8 cellular contexts compared by ENCODE assay signal in the genomic region with DNA sequence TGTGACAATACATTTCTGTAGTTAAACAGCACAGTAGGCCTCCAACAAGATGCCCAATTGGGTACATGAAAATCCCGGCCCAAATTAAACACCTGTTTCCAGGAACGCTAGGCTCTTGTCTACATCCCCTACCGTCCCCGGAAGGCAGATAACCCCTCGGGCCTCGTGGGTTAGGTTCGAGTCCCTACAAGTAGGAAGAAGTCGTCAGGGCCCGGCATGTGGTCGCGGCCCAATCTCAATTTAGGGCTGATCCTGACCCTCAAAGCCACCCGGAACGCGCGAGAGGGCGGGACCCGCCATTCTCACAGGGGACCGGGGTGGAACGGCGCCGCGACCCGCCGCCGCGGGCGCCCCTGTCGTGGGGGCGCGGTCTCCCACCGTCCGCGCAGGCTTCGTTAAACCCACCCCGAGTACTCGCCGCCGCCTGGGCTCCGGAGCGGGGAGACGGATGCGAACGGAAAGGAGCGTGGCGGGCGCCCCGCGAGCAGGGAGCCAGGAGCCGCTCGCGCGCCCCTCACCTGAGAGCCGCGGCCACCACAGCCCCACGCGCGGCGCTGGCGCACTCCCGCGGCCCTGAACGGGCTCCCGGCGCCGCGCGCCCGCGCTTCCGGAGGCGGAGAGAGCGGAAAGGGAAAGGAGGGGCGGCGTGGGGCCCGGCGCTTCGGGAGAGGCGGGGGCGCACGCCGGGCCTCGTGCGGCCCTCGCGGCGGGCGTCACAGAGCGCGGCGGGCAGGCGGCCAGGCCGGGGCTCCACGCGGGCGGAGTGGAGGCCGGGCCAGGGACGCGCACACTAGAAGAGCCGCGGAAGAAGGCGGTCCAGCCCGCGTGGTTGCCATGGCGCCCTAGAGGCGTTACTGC. TPM values are rescaled to one million over a fixed set of nuclear protein-coding genes. Genes with fewer than 3 reads are reported as not detected.
DNase-seq lines count a peak whose midpoint lies in the region; ATAC-seq and TF ChIP-seq lines count a peak whose summit lies in the region.

Gene CFAP97 (minus strand): TSS at position 621 of the 858 bp plus-strand sequence. CDS start 12,804 bp downstream, outside the sequence.

- H4K20me1 ChIP-seq in PC-3 (ENCODE audit: low read length) = no peaks in the 10 kb centered on the region

- CTCF ChIA-PET in PC-3 (lab: Charles Lee) = no interaction called here

- no peaks in the 10 kb centered on the region for H3K27me3 ChIP-seq in PC-3 (ENCODE audit: low read length)
- H3K27me3 ChIP-seq in muscle layer of duodenum (ENCODE audit: low read depth, low read length) = no peaks in the 10 kb centered on the region

- H3K27me3 Mint-ChIP-seq in activated T-cell treated with anti-CD3 and anti-CD28 coated beads, Interleukin-2, amount 50 U/mL, for 4 hours (ENCODE audit: low read depth) = no peaks in the 10 kb centered on the region

- H3K4me3 ChIP-seq in PC-3 (ENCODE audit: low read length) (peak within 1 kb of the TSS; percentile 69), muscle layer of duodenum (ENCODE audit: low read depth in 1 of 2, low read length in 2 of 2) (peak within 1 kb of the TSS; percentile 75 to 80)

- H3K4me3 Mint-ChIP-seq in activated T-cell treated with anti-CD3 and anti-CD28 coated beads, Interleukin-2, amount 50 U/mL, for 4 hours = peak within 1 kb of the TSS; percentile 93

- H3F3A ChIP-seq in PC-3 (ENCODE audit: low read length, unreplicated experiment) = no peaks in the 10 kb centered on the region

- in situ Hi-C loops in Caki2 (cut with HindIII; ENCODE audit: low pct_unique_long_range_greater_than_20kb, low sequenced_read_pairs) = no loop called here

- peaks cover 34% of the 10 kb centered on the region for H3K4me1 Mint-ChIP-seq in activated T-cell treated with anti-CD3 and anti-CD28 coated beads, Interleukin-2, amount 50 U/mL, for 4 hours (ENCODE audit: low read depth)

- TF ChIP-seq CTCF in PC-3 (conservative IDR thresholded peaks at IDR 0.05; ENCODE audit: low read depth, low read length) = no peak

- H3K36me3 Mint-ChIP-seq in activated T-cell treated with anti-CD3 and anti-CD28 coated beads, Interleukin-2, amount 50 U/mL, for 4 hours (ENCODE audit: insufficient read depth) = peaks cover 10% of the 10 kb centered on the region

- peak within 1 kb of the TSS; percentile 72 for H3K9ac ChIP-seq in PC-3 (ENCODE audit: low read length)

- H3K9me3 ChIP-seq in PC-3 (ENCODE audit: low read length) (no peaks in the 10 kb centered on the region), muscle layer of duodenum (ENCODE audit: control insufficient read depth in 1 of 2, low read length in 2 of 2) (no peaks in the 10 kb centered on the region)

- no peaks in the 10 kb centered on the region for H3K9me2 ChIP-seq in PC-3 (replicated peaks; ENCODE audit: low read length)

- ATAC-seq in GM19467 (IDR thresholded peaks at IDR 0.05; ENCODE audit: unreplicated experiment) (peak; percentile 74), PC-3 (peak; percentile 83), esophagus mucosa (peak; percentile 94)
- ATAC-seq in activated T-cell treated with anti-CD3 and anti-CD28 coated beads, Interleukin-2, amount 50 U/mL, for 4 hours = peak; percentile 88 to 90

- H3K36me3 ChIP-seq in PC-3 (ENCODE audit: low read depth, low read length) (no peaks in the 10 kb centered on the region), muscle layer of duodenum (ENCODE audit: control insufficient read depth in 1 of 2, insufficient read depth in 2 of 2, low read length in 2 of 2) (no peaks in the 10 kb centered on the region)

- H3K27ac ChIP-seq in PC-3 (ENCODE audit: low read length) = peak within 1 kb of the TSS; percentile 20
- H3K27ac ChIP-seq in muscle layer of duodenum (ENCODE audit: low read length) = peak within 1 kb of the TSS; percentile 83

- POLR2A ChIA-PET in PC-3 (lab: Charles Lee; ENCODE audit: unreplicated experiment) = no interaction called here

- DNase-seq in Caki2 (ENCODE audit: low read depth) (peak; percentile 83), HPDE6-E6E7 (ENCODE audit: extremely low spot score) (peak; percentile 72), PC-3 (peak; percentile 77)
- DNase-seq in activated T-cell treated with anti-CD3 and anti-CD28 coated beads, Interleukin-2, amount 50 U/mL, for 4 hours = peak; percentile 79
- peak; percentile 54 to 60 for DNase-seq in stimulated activated CD8-positive, alpha-beta memory T cell treated with anti-CD3 and anti-CD28 coated beads, Interleukin-7, amount 100 ng/mL, for 1 hour (ENCODE audit: low read depth in 2 of 2)

- peak within 1 kb of the TSS; percentile 94 for H3K4me2 ChIP-seq in PC-3 (ENCODE audit: low read length)

- intact Hi-C loops in PC-3 (cut with micrococcal nuclease) = loop anchor here (5.0 kb wide), 1 partner anchor 194 kb away; the partner anchor contains the start of genes ANKRD37 and LRP2BP

- H3K9me3 Mint-ChIP-seq in activated T-cell treated with anti-CD3 and anti-CD28 coated beads, Interleukin-2, amount 50 U/mL, for 4 hours = no peaks in the 10 kb centered on the region

- peak within 1 kb of the TSS; percentile 87 for H2AFZ ChIP-seq in PC-3 (ENCODE audit: low read length)

- H3K79me2 ChIP-seq in PC-3 (ENCODE audit: low read length) = peaks cover 34% of the 10 kb centered on the region

- H3K4me1 ChIP-seq in PC-3 (ENCODE audit: insufficient read depth, low read length) (peaks cover 29% of the 10 kb centered on the region), muscle layer of duodenum (ENCODE audit: control insufficient read depth in 1 of 2, insufficient read depth in 2 of 2, low read length in 2 of 2) (peaks cover 7 to 14% of the 10 kb centered on the region in 2 donors)

- BruUV-seq in PC-3 (replicated peaks; lab: Mats Ljungman, UMichigan) = no TSS peak

RNA-seq across cellular contexts. Expression of gene CFAP97, which starts in this region (rescaled TPM):
- 10.7 and 14.1 TPM in 2 replicates for total RNA-seq in Caki2 (2014; rRNA removed; shearing (Covaris generic); ENCODE audit: low replicate concordance)
- total RNA-seq in PC-3 (2014; rRNA removed) (10.5 and 12.4 TPM in 2 replicates), esophagus mucosa (23.7 TPM)
- 10 to 100 TPM; 36.8 to 44.4 (median 44.4) TPM for total RNA-seq in activated T-cell treated with anti-CD3 and anti-CD28 coated beads, Interleukin-2, amount 50 U/mL, for 4 hours

Comparison
In these comparisons a context has a peak if more than half of its experiments do, and no peak if none do; other contexts are left out.
1. Peak in every context shown above with its lines: DNase-seq, ATAC-seq, H3K4me3 ChIP-seq and H3K27ac ChIP-seq.